ENCODE assay signal across 9 cellular contexts in genomic region chr15:97717806-97718205, GRCh38.
"Had no signal": no experiment of that assay in that cellular context is flagged by ENCODE, and none has a peak within 500 bp of the region (broad histone marks: within the 10 kb centered on the region; RNA-seq: fewer than 3 reads in every experiment).

No MANE protein-coding gene starts in this region.

- DNase-seq: GM23248, GOT3, H7, H9, HCEC 1CT, HFFc6 had no signal

- H3K4me3 ChIP-seq: GM23248, GM23338, HAP-1 had no signal

- H3K4me2 ChIP-seq: GM23338 had no signal

- ATAC-seq: GM23338, HCT116 had no signal

- H3K27ac ChIP-seq: GM23248 had no signal

- H3K9ac ChIP-seq: GM23248 had no signal

- H3K4me1 Mint-ChIP-seq: GM23338, H9 had no signal

- H3K4me1 ChIP-seq: HAP-1 had no signal

- H2AFZ ChIP-seq: GM23248, GM23338 had no signal

- H3K36me3 ChIP-seq: HAP-1 had no signal

- H3K9me3 ChIP-seq: HAP-1 had no signal

- H3K4me3 Mint-ChIP-seq: GM23338, H9, HFFc6 had no signal

- H3K27ac Mint-ChIP-seq: GM23338, H9, HFFc6 had no signal
